8 cellular contexts compared by ENCODE assay signal in genomic region chr7:39949980-39950472, GRCh38. TPM values are rescaled to one million over a fixed set of nuclear protein-coding genes. Genes with fewer than 3 reads are reported as not detected.
DNase-seq lines count a peak whose midpoint lies in the region; ATAC-seq and TF ChIP-seq lines count a peak whose summit lies in the region.

Gene CDK13 (plus strand): TSS chr7:39950256. CDS start chr7:39950642, 386 bp downstream.

- H3K9me3 ChIP-seq in BE2C: no peaks in the 10 kb centered on the region

- no peaks in the 10 kb centered on the region for H3K27me3 Mint-ChIP-seq in activated CD8-positive, alpha-beta T cell treated with anti-CD3 and anti-CD28 coated beads for 36 hours

- peaks cover 15% of the 10 kb centered on the region for H3K36me3 Mint-ChIP-seq in activated CD8-positive, alpha-beta T cell treated with anti-CD3 and anti-CD28 coated beads for 36 hours (ENCODE audit: low read depth)

- intact Hi-C loops in activated CD8-positive, alpha-beta T cell treated with anti-CD3 and anti-CD28 coated beads for 36 hours (cut with micrococcal nuclease): loop anchor here (5.0 kb wide), 1 partner anchor 37 kb away; no protein-coding TSS in a partner anchor

- H3K9me3 Mint-ChIP-seq in activated CD8-positive, alpha-beta T cell treated with anti-CD3 and anti-CD28 coated beads for 36 hours: no peaks in the 10 kb centered on the region

- no peaks in the 10 kb centered on the region; the same call in 1 of the 2 replicates for H3K36me3 ChIP-seq in BE2C

- H3K4me3 Mint-ChIP-seq in activated CD8-positive, alpha-beta T cell treated with anti-CD3 and anti-CD28 coated beads for 36 hours: peak within 1 kb of the TSS; percentile 90

- CTCF ChIA-PET in activated CD8-positive, alpha-beta T cell treated with anti-CD3 and anti-CD28 coated beads for 36 hours (lab: Charles Lee): interaction anchor here (0.9 to 4.1 kb wide), 4 partner anchors 89 to 103 kb away, joined by 3 to 24 read pairs (median 4); no protein-coding TSS in a partner anchor

- ATAC-seq in GM19043 (IDR thresholded peaks at IDR 0.05; ENCODE audit: low read depth, unreplicated experiment): peak; percentile 34
- peak; percentile 44 for ATAC-seq in HG03354 (IDR thresholded peaks at IDR 0.05; ENCODE audit: poor library complexity, severe bottlenecking, unreplicated experiment)
- ATAC-seq in activated CD8-positive, alpha-beta T cell treated with anti-CD3 and anti-CD28 coated beads for 36 hours: peak; percentile 50

- peak within 1 kb of the TSS; percentile 69 for H3K4me3 ChIP-seq in BE2C (ENCODE audit: low read depth, low read length)

- POLR2A ChIA-PET in activated CD8-positive, alpha-beta T cell treated with anti-CD3 and anti-CD28 coated beads for 36 hours (lab: Charles Lee): interaction anchor here (0.8 to 1.8 kb wide), 8 partner anchors 10 to 324 kb away, joined by 3 to 9 read pairs (median 3); no protein-coding TSS in a partner anchor

- H3K27ac Mint-ChIP-seq in activated CD8-positive, alpha-beta T cell treated with anti-CD3 and anti-CD28 coated beads for 36 hours: peak within 1 kb of the TSS; percentile 99

- H3K4me1 ChIP-seq in BE2C: no peaks in the 10 kb centered on the region

- peaks cover 27% of the 10 kb centered on the region for H3K4me1 Mint-ChIP-seq in activated CD8-positive, alpha-beta T cell treated with anti-CD3 and anti-CD28 coated beads for 36 hours (ENCODE audit: low read depth)

- DNase-seq in BE2C (peak; percentile 85), NCI-H748 treated with DMSO at 0.1 percent for 48 hours (lab: John Stamatoyannopoulos, UW) (peak; percentile 50), medulla oblongata (ENCODE audit: extremely low spot score) (peak; percentile 73)
- peak; percentile 93 for DNase-seq in activated CD8-positive, alpha-beta T cell treated with anti-CD3 and anti-CD28 coated beads for 36 hours
- peak; percentile 90 for DNase-seq in effector CD4-positive, alpha-beta T cell
- peak; percentile 83 for DNase-seq in stimulated activated CD8-positive, alpha-beta memory T cell treated with anti-CD3 and anti-CD28 coated beads, Interleukin-12 subunit alpha, Interleukin-12 subunit beta, amount 100 ng/mL, for 1 hour (ENCODE audit: low read depth)

- no peak for TF ChIP-seq CTCF in BE2C (IDR thresholded peaks at IDR 0.05; ENCODE audit: low read depth, low read length)
- TF ChIP-seq CTCF in activated CD8-positive, alpha-beta T cell treated with anti-CD3 and anti-CD28 coated beads for 36 hours (IDR thresholded peaks at IDR 0.05): no peak

- H3K27me3 ChIP-seq in BE2C: no peaks in the 10 kb centered on the region

RNA-seq across cellular contexts. Expression of gene CDK13, which starts in this region (rescaled TPM):
- polyA plus RNA-seq in BE2C (2012; ENCODE audit: insufficient read depth, insufficient read length, low read depth): 18.6 TPM
- 10 to 100 TPM; 31.6 to 32.2 TPM for total RNA-seq in activated CD8-positive, alpha-beta T cell treated with anti-CD3 and anti-CD28 coated beads for 36 hours

Comparison
In these comparisons a context has a peak if more than half of its experiments do, and no peak if none do; other contexts are left out.
1. Peak in every context shown above with its lines: DNase-seq, ATAC-seq and H3K4me3 ChIP-seq.